In genomic region chr2:179460101-179460500, GRCh38 we compare ENCODE assay signal across 15 cellular contexts.
DNase-seq lines count a peak whose midpoint lies in the region; TF ChIP-seq lines count a peak whose summit lies in the region.
"Had no signal": no experiment of that assay in that cellular context is flagged by ENCODE, and none has a peak within 500 bp of the region (broad histone marks: within the 10 kb centered on the region; RNA-seq: fewer than 3 reads in every experiment).

No MANE protein-coding gene starts in this region.

- no peak overlapping the region for H3K4me3 ChIP-seq in AG04450 (ENCODE audit: low read depth, low read length)
- H3K4me3 ChIP-seq in brain microvascular endothelial cell (ENCODE audit: low read depth, low read length), result no peak overlapping the region
- no peak overlapping the region for H3K4me3 ChIP-seq in mesodermal cell (ENCODE audit: extremely low read depth, insufficient read depth, low read length, poor library complexity, severe bottlenecking)
- H3K4me3 ChIP-seq in effector memory CD4-positive, alpha-beta T cell (ENCODE audit: insufficient read depth, low read depth, low read length, poor library complexity, severe bottlenecking), result no peak overlapping the region
- H3K4me3 ChIP-seq: K562, right lobe of liver, testis had no signal

- H3K9me3 ChIP-seq in AG04450 (ENCODE audit: control insufficient read depth, insufficient read depth, low read length), result peaks cover 12% of the 10 kb centered on the region; the same call in 1 of the 2 replicates
- H3K9me3 ChIP-seq in mesodermal cell (ENCODE audit: control insufficient read depth, low read length), result peaks cover 29% of the 10 kb centered on the region
- H3K9me3 ChIP-seq in effector memory CD4-positive, alpha-beta T cell (ENCODE audit: control insufficient read depth, low read length), result no peaks in the 10 kb centered on the region
- H3K9me3 ChIP-seq: right lobe of liver, testis had no signal

- TF ChIP-seq CTCF in AG04450 (IDR thresholded peaks at IDR 0.05; ENCODE audit: low read depth, low read length) (no peak), brain microvascular endothelial cell (IDR thresholded peaks at IDR 0.05; ENCODE audit: low read depth, low read length, missing control alignments) (no peak)

- in situ Hi-C loops in brain microvascular endothelial cell (cut with HindIII; ENCODE audit: low pct_ligation_motif_present, low sequenced_read_pairs), result no loop called here

- CTCF ChIA-PET in AG04450 (lab: Charles Lee), result interaction anchor here (0.8 kb wide), 2 partner anchors 12 to 20 kb away, joined by 3 read pairs; no protein-coding TSS in a partner anchor

- POLR2A ChIA-PET in AG04450 (lab: Yijun Ruan, JAX), result no interaction called here

- H3K4me1 ChIP-seq in mesodermal cell (ENCODE audit: control insufficient read depth, insufficient read depth, low read length, poor library complexity, severe bottlenecking), result no peaks in the 10 kb centered on the region
- no peaks in the 10 kb centered on the region for H3K4me1 ChIP-seq in effector memory CD4-positive, alpha-beta T cell (ENCODE audit: control insufficient read depth, insufficient read depth, low read length, poor library complexity, severe bottlenecking)
- H3K4me1 ChIP-seq: right lobe of liver, testis had no signal

- H3K27ac ChIP-seq in AG04450 (ENCODE audit: low read depth, low read length) (peak overlapping the region; percentile 85), brain microvascular endothelial cell (peak overlapping the region; percentile 99), mesodermal cell (ENCODE audit: low read depth, low read length, severe bottlenecking) (peak overlapping the region; percentile 95)
- H3K27ac ChIP-seq in effector memory CD4-positive, alpha-beta T cell (ENCODE audit: insufficient read depth, low read length, poor library complexity, severe bottlenecking), result no peak overlapping the region
- H3K27ac ChIP-seq: right lobe of liver, testis had no signal

- DNase-seq in AG04450 (ENCODE audit: low read depth, low spot score) (no peak), HT-29 (ENCODE audit: low spot score) (peak; percentile 36), brain microvascular endothelial cell (peak; percentile 53), cerebellum (ENCODE audit: low spot score) (no peak), DMS79 (lab: John Stamatoyannopoulos, UW) (no peak)
- DNase-seq in stimulated activated CD8-positive, alpha-beta memory T cell treated with anti-CD3 and anti-CD28 coated beads, Interleukin-4, amount 100 ng/mL, for 48 hours, result no peak
- no peak for DNase-seq in effector memory CD4-positive, alpha-beta T cell
- DNase-seq: activated naive CD8-positive, alpha-beta T cell treated with anti-CD3 and anti-CD28 coated beads for 36 hours; DMS 273 treated with DMSO at 0.1 percent for 48 hours; NCI-H2081; NCI-H526 treated with DMSO at 0.1 percent for 48 hours; right lobe of liver; testis had no signal

- H3K27me3 ChIP-seq in AG04450 (ENCODE audit: control insufficient read depth, insufficient read depth, low read length) (no peaks in the 10 kb centered on the region), brain microvascular endothelial cell (replicated peaks) (no peaks in the 10 kb centered on the region)
- H3K27me3 ChIP-seq in effector memory CD4-positive, alpha-beta T cell (replicated peaks; ENCODE audit: control insufficient read depth, insufficient read depth, low read length, poor library complexity, severe bottlenecking), result no peaks in the 10 kb centered on the region
- H3K27me3 ChIP-seq: right lobe of liver, testis had no signal

- no peaks in the 10 kb centered on the region for H3K36me3 ChIP-seq in brain microvascular endothelial cell (replicated peaks)
- H3K36me3 ChIP-seq in mesodermal cell (ENCODE audit: control insufficient read depth, insufficient read depth, low read length), result no peaks in the 10 kb centered on the region
- H3K36me3 ChIP-seq in effector memory CD4-positive, alpha-beta T cell (ENCODE audit: control insufficient read depth, insufficient read depth, low read length), result no peaks in the 10 kb centered on the region
- H3K36me3 ChIP-seq: right lobe of liver had no signal

Comparison
In these comparisons a context has a peak if more than half of its experiments do, and no peak if none do; other contexts are left out.
1. DNase-seq: peak in HT-29 (single experiment) and brain microvascular endothelial cell (single experiment); none in AG04450 (single experiment), cerebellum (single experiment), stimulated activated CD8-positive, alpha-beta memory T cell treated with anti-CD3 and anti-CD28 coated beads, Interleukin-4, amount 100 ng/mL, for 48 hours (single experiment), effector memory CD4-positive, alpha-beta T cell (0 of 3) and DMS79 (single experiment).